Comparison of ENCODE assay signal across 27 cellular contexts in the genomic region with DNA sequence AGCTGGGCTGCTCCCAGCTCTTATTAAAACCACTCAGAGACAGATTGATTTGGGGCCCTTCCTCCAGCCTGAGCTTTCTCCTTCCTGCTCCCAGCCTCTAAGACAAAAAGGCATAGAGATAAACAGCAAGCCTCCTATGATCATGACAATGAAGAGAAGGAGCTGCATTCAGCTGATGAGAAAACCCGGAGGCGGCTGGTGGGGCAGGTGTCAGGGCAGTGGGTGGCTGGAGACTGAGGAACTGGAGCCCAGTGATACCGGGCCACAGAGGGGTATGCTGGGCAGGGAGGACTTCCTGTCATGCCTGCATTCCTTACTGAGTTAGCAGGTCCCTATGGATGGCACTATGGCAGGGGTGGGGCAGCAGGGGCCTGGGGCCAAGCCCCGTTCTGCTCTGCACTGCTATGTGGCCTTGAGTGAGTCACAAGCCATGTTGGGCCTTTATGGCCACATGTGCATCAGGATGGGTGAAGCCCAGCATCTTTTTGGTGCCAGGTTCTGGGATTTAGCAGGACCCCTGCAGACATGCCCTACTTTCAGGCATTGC. TPM values are rescaled to one million over a fixed set of nuclear protein-coding genes. Genes with fewer than 3 reads are reported as not detected.
"Had no signal": no experiment of that assay in that cellular context is flagged by ENCODE, and none has a peak within 500 bp of the region (broad histone marks: within the 10 kb centered on the region; RNA-seq: fewer than 3 reads in every experiment).

No MANE protein-coding gene starts in this region.

- H3K4me1 ChIP-seq: left ventricle myocardium inferior, pancreas, sigmoid colon, spleen, testis had no signal

- H3K4me1 Mint-ChIP-seq: immature natural killer cell had no signal

- FAIRE-seq: pancreas had no signal

- H3K36me3 Mint-ChIP-seq: activated naive CD8-positive, alpha-beta T cell; immature natural killer cell; stimulated activated memory B cell treated with anti-CD40 and anti-IgM and Interleukin-4, amounts not matched to agents 10 μg/mL and 1 μg/mL and 100 μg/mL, for 72 hours; type B pancreatic cell had no signal

- DNase-seq: activated CD4-positive, alpha-beta T cell treated with anti-CD3 and anti-CD28 coated beads for 48 hours; activated CD4-positive, CD25-positive, alpha-beta regulatory T cell; activated CD8-positive, alpha-beta memory T cell treated with anti-CD3 and anti-CD28 coated beads, Interleukin-2, amount 50 U/mL, for 4 hours; activated gamma-delta T cell; activated T-cell treated with anti-CD3 and anti-CD28 coated beads, Interleukin-2, amount 50 U/mL, for 72 hours; amygdala; dermis blood vessel endothelial cell; foreskin melanocyte; glutamatergic neuron; hippocampal formation; immature natural killer cell; kidney glomerular epithelial cell; left ventricle myocardium inferior; mammary epithelial cell; pancreas; sigmoid colon; spleen; stimulated activated CD4-positive, alpha-beta T cell treated with anti-CD3 and anti-CD28 coated beads, Interleukin-4, amount 100 ng/mL, for 4 hours; T-helper 1 cell; T-helper 9 cell; testis had no signal

- H3K27ac Mint-ChIP-seq: activated naive CD8-positive, alpha-beta T cell; activated T-cell treated with anti-CD3 and anti-CD28 coated beads, Interleukin-2, amount 50 U/mL, for 72 hours; immature natural killer cell; type B pancreatic cell had no signal

- H3K9me3 ChIP-seq: left ventricle myocardium inferior, neutrophil, pancreas, sigmoid colon, spleen, testis had no signal

- H3K36me3 ChIP-seq: cardiac muscle cell, left ventricle myocardium inferior, neutrophil, pancreas, sigmoid colon, spleen had no signal

- H3K27me3 ChIP-seq: cardiac muscle cell, testis had no signal

- H3K27ac ChIP-seq: cardiac muscle cell, epithelial cell of prostate, left ventricle myocardium inferior, neutrophil, pancreas, sigmoid colon, spleen, testis had no signal

- H3K4me3 ChIP-seq: cardiac muscle cell, left ventricle myocardium inferior, pancreas, sigmoid colon, spleen, testis had no signal

- H3K9me3 Mint-ChIP-seq: activated T-cell treated with anti-CD3 and anti-CD28 coated beads, Interleukin-2, amount 50 U/mL, for 72 hours; immature natural killer cell; stimulated activated memory B cell treated with anti-CD40 and anti-IgM and Interleukin-4, amounts not matched to agents 10 μg/mL and 1 μg/mL and 100 μg/mL, for 72 hours; type B pancreatic cell had no signal

- H3K4me3 Mint-ChIP-seq: activated naive CD8-positive, alpha-beta T cell; activated T-cell treated with anti-CD3 and anti-CD28 coated beads, Interleukin-2, amount 50 U/mL, for 72 hours; immature natural killer cell; stimulated activated memory B cell treated with anti-CD40 and anti-IgM and Interleukin-4, amounts not matched to agents 10 μg/mL and 1 μg/mL and 100 μg/mL, for 72 hours; type B pancreatic cell had no signal

- ATAC-seq: activated T-cell treated with anti-CD3 and anti-CD28 coated beads, Interleukin-2, amount 50 U/mL, for 72 hours; pancreas; stimulated activated memory B cell treated with anti-CD40 and anti-IgM and Interleukin-4, amounts not matched to agents 10 μg/mL and 1 μg/mL and 100 μg/mL, for 72 hours had no signal

RNA-seq across cellular contexts. Expression of gene PVALB, which starts 20.1 kb away (rescaled TPM):
- total RNA-seq: activated T-cell treated with anti-CD3 and anti-CD28 coated beads, Interleukin-2, amount 50 U/mL, for 72 hours; cardiac muscle cell; dermis blood vessel endothelial cell; left ventricle myocardium inferior; mammary epithelial cell; pancreas; sigmoid colon had no signal
- polyA plus RNA-seq: cardiac muscle cell, immature natural killer cell, mammary epithelial cell, sigmoid colon had no signal
